Comparison of ENCODE assay signal across 22 cellular contexts in the genomic region with DNA sequence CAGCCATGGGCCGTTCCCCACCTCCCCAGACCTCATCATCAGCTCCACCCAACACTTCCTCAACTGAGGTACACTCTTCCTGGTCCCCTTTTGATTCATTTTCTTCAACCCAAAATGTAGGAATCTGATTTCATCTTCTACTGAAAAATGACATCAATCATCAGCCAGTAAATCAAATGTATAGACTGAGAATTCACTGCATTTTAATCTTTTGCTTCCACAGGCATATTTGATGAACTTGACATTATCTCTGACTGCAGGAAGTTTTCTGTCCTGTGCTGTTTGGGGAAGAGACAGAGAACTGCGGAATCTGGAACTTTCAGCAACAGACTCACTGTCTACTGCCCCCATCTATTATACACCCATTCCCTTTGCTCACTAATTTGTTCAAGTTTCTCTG. TPM values are rescaled to one million over a fixed set of nuclear protein-coding genes. Genes with fewer than 3 reads are reported as not detected.
"Had no signal": no experiment of that assay in that cellular context is flagged by ENCODE, and none has a peak within 500 bp of the region (broad histone marks: within the 10 kb centered on the region; RNA-seq: fewer than 3 reads in every experiment).

No MANE protein-coding gene starts in this region.

- DNase-seq: effector memory CD4-positive, alpha-beta T cell; glutamatergic neuron; kidney; left colon; left ventricle myocardium superior; mesenchymal stem cell; naive B cell; sigmoid colon; stimulated activated CD4-positive, alpha-beta T cell treated with anti-CD3 and anti-CD28 coated beads, Interleukin-2, amount 100 ng/mL, for 24 hours; stimulated activated CD4-positive, alpha-beta T cell treated with anti-CD3 and anti-CD28 coated beads, Interleukin-4, amount 100 ng/mL, for 4 hours; stimulated activated naive CD4-positive, alpha-beta T cell; stomach; trophoblast cell had no signal

- H3K36me3 Mint-ChIP-seq: naive B cell had no signal

- H3K4me3 Mint-ChIP-seq: naive B cell had no signal

- H3K4me1 Mint-ChIP-seq: naive B cell had no signal

- H3K9me3 ChIP-seq: esophagus muscularis mucosa, gastroesophageal sphincter, right atrium auricular region, sigmoid colon, stomach had no signal

- ATAC-seq: gastroesophageal sphincter, left colon, left ventricle myocardium superior had no signal

- H3K27me3 ChIP-seq: esophagus muscularis mucosa, gastroesophageal sphincter, right atrium auricular region, sigmoid colon, stomach had no signal

- H3K4me3 ChIP-seq: esophagus muscularis mucosa, gastroesophageal sphincter, lung, right atrium auricular region, sigmoid colon, skin epidermis, stomach had no signal

- H3K36me3 ChIP-seq: esophagus muscularis mucosa, gastroesophageal sphincter, right atrium auricular region, sigmoid colon, stomach had no signal

- H3K4me1 ChIP-seq: esophagus muscularis mucosa, gastroesophageal sphincter, right atrium auricular region, sigmoid colon, stomach had no signal

- H3K27ac ChIP-seq: epithelial cell of prostate, esophagus muscularis mucosa, gastroesophageal sphincter, right atrium auricular region, sigmoid colon, skin epidermis, stomach had no signal

- H3K9me3 Mint-ChIP-seq: naive B cell had no signal

RNA-seq across cellular contexts. Expression of a gene that starts 7.8 kb away (rescaled TPM):
- total RNA-seq: fibroblast of villous mesenchyme, left ventricle myocardium superior, osteocyte had no signal
- polyA plus RNA-seq: neural cell had no signal
